14 cellular contexts compared by ENCODE assay signal in genomic region chr12:70598467-70599194, GRCh38. TPM values are rescaled to one million over a fixed set of nuclear protein-coding genes. Genes with fewer than 3 reads are reported as not detected.
DNase-seq lines count a peak whose midpoint lies in the region; TF ChIP-seq lines count a peak whose summit lies in the region.
"Had no signal": no experiment of that assay in that cellular context is flagged by ENCODE, and none has a peak within 500 bp of the region (broad histone marks: within the 10 kb centered on the region; RNA-seq: fewer than 3 reads in every experiment).

No MANE protein-coding gene starts in this region.

- H3K9me3 ChIP-seq in HAP-1 (no peaks in the 10 kb centered on the region), esophagus squamous epithelium (no peaks in the 10 kb centered on the region), tibial nerve (no peaks in the 10 kb centered on the region)
- H3K9me3 ChIP-seq: BLaER1 treated with 17β-estradiol and CSF1 and Interleukin-3, amounts not matched to agents 10 nM and 100 nM; Peyer's patch had no signal

- H3K27me3 ChIP-seq in HAP-1 (ENCODE audit: low read depth) (no peaks in the 10 kb centered on the region), esophagus squamous epithelium (peaks cover 0 to 11% (median 0%) of the 10 kb centered on the region in 4 donors), tibial nerve (no peaks in the 10 kb centered on the region)
- H3K27me3 ChIP-seq: BLaER1 treated with 17β-estradiol and CSF1 and Interleukin-3, amounts not matched to agents 10 nM and 100 nM; Peyer's patch had no signal

- in situ Hi-C loops in HAP-1 (cut with MboI; ENCODE audit: low sequenced_read_pairs), result loop anchor here (10.0 kb wide), 1 partner anchor 116 kb away; no protein-coding TSS in a partner anchor

- DNase-seq in HAP-1 (ENCODE audit: low spot score in 2 of 2), result peak; percentile 57 to 59
- peak; percentile 12 for DNase-seq in NCI-H69 (lab: John Stamatoyannopoulos, UW)
- DNase-seq in esophagus squamous epithelium (lab: John Stamatoyannopoulos, UW), result no peak
- DNase-seq in pons (ENCODE audit: low spot score), result peak; percentile 92
- no peak for DNase-seq in GF-D8 (lab: John Stamatoyannopoulos, UW)
- DNase-seq in NCI-H226, result no peak
- DNase-seq in tibial nerve (ENCODE audit: low spot score in 2 of 2), result no peak
- no peak for DNase-seq in amniotic stem cell (lab: John Stamatoyannopoulos, UW)
- DNase-seq: activated T-cell treated with anti-CD3 and anti-CD28 coated beads, Interleukin-2, amount 50 U/mL, for 72 hours; foreskin fibroblast; NCI-H2171 treated with DMSO at 0.1 percent for 48 hours; Peyer's patch; T-helper 17 cell had no signal

- 30 to 36% methylated on average over 4 of the region's 4 CpGs for WGBS in esophagus squamous epithelium, 2 donors
- 41 to 46% methylated on average over 4 of the region's 4 CpGs for WGBS in tibial nerve, 2 donors

- no peak overlapping the region for H3K4me3 ChIP-seq in HAP-1
- no peak overlapping the region for H3K4me3 ChIP-seq in esophagus squamous epithelium
- H3K4me3 ChIP-seq in tibial nerve, result no peak overlapping the region
- H3K4me3 ChIP-seq: BLaER1 treated with 17β-estradiol and CSF1 and Interleukin-3, amounts not matched to agents 10 nM and 100 nM; Peyer's patch had no signal

- no peak for TF ChIP-seq POLR2A in esophagus squamous epithelium (IDR thresholded peaks at IDR 0.05)
- no peak for TF ChIP-seq POLR2A in tibial nerve (IDR thresholded peaks at IDR 0.05)

- TF ChIP-seq CTCF in esophagus squamous epithelium (IDR thresholded peaks at IDR 0.05) (no peak), tibial nerve (IDR thresholded peaks at IDR 0.05) (no peak)

- H3K36me3 ChIP-seq in HAP-1 (replicated peaks) (no peaks in the 10 kb centered on the region), esophagus squamous epithelium (no peaks in the 10 kb centered on the region), tibial nerve (no peaks in the 10 kb centered on the region)
- H3K36me3 ChIP-seq: BLaER1 treated with 17β-estradiol and CSF1 and Interleukin-3, amounts not matched to agents 10 nM and 100 nM; Peyer's patch had no signal

- intact Hi-C loops in esophagus squamous epithelium (cut with DNase I), result no loop called here

- peak in 1 of 2 donors; percentile 30 for TF ChIP-seq EP300 in tibial nerve (IDR thresholded peaks at IDR 0.05)

- H3K27ac ChIP-seq in esophagus squamous epithelium, result peak overlapping the region; percentile 10 to 19 (median 14)
- peak overlapping the region in 1 of 4 donors; percentile 20 for H3K27ac ChIP-seq in tibial nerve
- H3K27ac ChIP-seq: BLaER1 treated with 17β-estradiol and CSF1 and Interleukin-3, amounts not matched to agents 10 nM and 100 nM; Peyer's patch had no signal

- H3K4me1 ChIP-seq in HAP-1 (peaks cover 10% of the 10 kb centered on the region), esophagus squamous epithelium (no peaks in the 10 kb centered on the region), tibial nerve (peaks cover 0 to 4% (median 0%) of the 10 kb centered on the region in 4 donors)
- H3K4me1 ChIP-seq: BLaER1 treated with 17β-estradiol and CSF1 and Interleukin-3, amounts not matched to agents 10 nM and 100 nM; Peyer's patch had no signal

RNA-seq across cellular contexts. Expression of gene PTPRB, which starts 38.6 kb away (rescaled TPM):
- 10 to 100 TPM in 2 of 4 donors, 1 to 10 TPM in 2; 4.0 to 22.9 (median 7.4) TPM for total RNA-seq in esophagus squamous epithelium
- total RNA-seq in tibial nerve, result 10 to 100 TPM; 14.4 to 62.6 (median 34.3) TPM
- total RNA-seq: activated T-cell treated with anti-CD3 and anti-CD28 coated beads, Interleukin-2, amount 50 U/mL, for 72 hours; T-helper 17 cell had no signal

Comparison
In these comparisons a context has a peak if more than half of its experiments do, and no peak if none do; other contexts are left out.
1. DNase-seq: peak in HAP-1 (2 of 2), NCI-H69 (single experiment) and pons (single experiment); none in esophagus squamous epithelium (single experiment), GF-D8 (single experiment), NCI-H226 (single experiment), tibial nerve (0 of 2) and amniotic stem cell (single experiment).